Comparison of ENCODE assay signal across 23 cellular contexts in genomic region chr16:46573834-46574159, GRCh38. TPM values are rescaled to one million over a fixed set of nuclear protein-coding genes. Genes with fewer than 3 reads are reported as not detected.
DNase-seq lines count a peak whose midpoint lies in the region; ATAC-seq, FAIRE-seq and TF ChIP-seq lines count a peak whose summit lies in the region.
"Had no signal": no experiment of that assay in that cellular context is flagged by ENCODE, and none has a peak within 500 bp of the region (broad histone marks: within the 10 kb centered on the region; RNA-seq: fewer than 3 reads in every experiment).

No MANE protein-coding gene starts in this region.

- H3K36me3 Mint-ChIP-seq in MCF 10A (ENCODE audit: insufficient read depth, unreplicated experiment), result no peaks in the 10 kb centered on the region
- H3K36me3 Mint-ChIP-seq: brain, neural progenitor cell had no signal

- BruUV-seq in MCF 10A (replicated peaks; lab: Mats Ljungman, UMichigan), result no TSS peak

- H3K27ac ChIP-seq in breast epithelium (no peak overlapping the region), SK-N-SH (ENCODE audit: low read depth in 2 of 2, low read length in 1 of 2) (0 out of 4 replicates have a peak overlapping the region, but pooled peaks of 1 of the 2 experiments have one; percentile 12), fibroblast of lung (ENCODE audit: insufficient read depth, low read length) (peak overlapping the region; percentile 5)
- H3K27ac ChIP-seq: 22Rv1, epithelial cell of prostate, neural progenitor cell, suprapubic skin had no signal

- H3F3A ChIP-seq in SK-N-SH (replicated peaks; ENCODE audit: insufficient read depth), result no peaks in the 10 kb centered on the region

- H3K9me3 ChIP-seq in breast epithelium (no peaks in the 10 kb centered on the region), SK-N-SH (no peaks in the 10 kb centered on the region), fibroblast of lung (ENCODE audit: control insufficient read depth, insufficient read depth, low read depth, low read length) (no peaks in the 10 kb centered on the region)
- H3K9me3 ChIP-seq: suprapubic skin had no signal

- WGBS in SK-N-SH (ENCODE audit: low lambda C conversion rate), result 80% methylated on average over 13 of the region's 13 CpGs

- H3K4me3 ChIP-seq in breast epithelium, result no peak overlapping the region
- H3K4me3 ChIP-seq in SK-N-SH (ENCODE audit: low read depth in 2 of 2, low read length in 1 of 2), result no peak overlapping the region
- H3K4me3 ChIP-seq in fibroblast of lung (replicated peaks in 1 of 4; ENCODE audit: control extremely low read depth in 1 of 4, insufficient read depth in 1 of 4, low read depth in 3 of 4, low read length in 4 of 4), result no peak overlapping the region
- H3K4me3 ChIP-seq: neural progenitor cell, suprapubic skin had no signal

- no peak overlapping the region for H3K9ac ChIP-seq in SK-N-SH
- no peak overlapping the region for H3K9ac ChIP-seq in fibroblast of lung (ENCODE audit: insufficient read depth, low read length)
- H3K9ac ChIP-seq: neural progenitor cell had no signal

- TF ChIP-seq EP300 in SK-N-SH (IDR thresholded peaks at IDR 0.05; ENCODE audit: borderline replicate concordance in 1 of 2, low read depth in 1 of 2, low read length in 1 of 2), result no peak

- DNase-seq in MCF 10A (ENCODE audit: unreplicated experiment) (no peak), breast epithelium (ENCODE audit: low spot score in 2 of 2) (no peak), SK-N-SH (no peak), fibroblast of lung (ENCODE audit: low read depth in 2 of 2) (no peak), NCI-H1092 (lab: John Stamatoyannopoulos, UW) (no peak), GM12891 (ENCODE audit: insufficient read length, low spot score) (no peak), activated gamma-delta T cell (lab: John Stamatoyannopoulos, UW) (no peak)
- DNase-seq: activated T-cell treated with anti-CD3 and anti-CD28 coated beads, Interleukin-2, amount 50 U/mL, for 4 hours; DND-41; head of caudate nucleus; NCI-H1417; NCI-H2029 treated with DMSO at 0.1 percent for 48 hours; NCI-H2227 treated with DMSO at 0.1 percent for 48 hours; NCI-H69; stimulated activated naive CD4-positive, alpha-beta T cell had no signal

- H3K4me1 ChIP-seq in breast epithelium (no peaks in the 10 kb centered on the region), SK-N-SH (ENCODE audit: control insufficient read depth in 1 of 2, insufficient read depth in 2 of 2, low read depth in 1 of 2, low read length in 1 of 2) (peaks cover 0 to 7% of the 10 kb centered on the region in 2 experiments; a peak in 1 of 4 replicates), fibroblast of lung (ENCODE audit: control insufficient read depth, extremely low read depth, insufficient read depth, low read length) (peaks cover 2% of the 10 kb centered on the region)
- H3K4me1 ChIP-seq: neural progenitor cell, suprapubic skin had no signal

- no peak for TF ChIP-seq POLR2A in breast epithelium (IDR thresholded peaks at IDR 0.05)
- TF ChIP-seq POLR2A in GM12891 (IDR thresholded peaks at IDR 0.05; ENCODE audit: low read depth, low read length), result no peak
- TF ChIP-seq POLR2A in GM18505 (IDR thresholded peaks at IDR 0.05; ENCODE audit: borderline replicate concordance, extremely low read depth, insufficient read depth, insufficient read length), result no peak

- H3K27me3 Mint-ChIP-seq in MCF 10A (ENCODE audit: insufficient read depth, unreplicated experiment), result no peaks in the 10 kb centered on the region
- H3K27me3 Mint-ChIP-seq: brain, progenitor cell of endocrine pancreas had no signal

- peak overlapping the region; percentile 45 for H3K4me3 Mint-ChIP-seq in MCF 10A (ENCODE audit: unreplicated experiment)
- H3K4me3 Mint-ChIP-seq: activated T-cell treated with anti-CD3 and anti-CD28 coated beads, Interleukin-2, amount 50 U/mL, for 4 hours; brain; neural progenitor cell had no signal

- H3K27me3 ChIP-seq in breast epithelium (peaks cover 0 to 2% of the 10 kb centered on the region in 2 donors), SK-N-SH (ENCODE audit: insufficient read depth) (no peaks in the 10 kb centered on the region), fibroblast of lung (ENCODE audit: control insufficient read depth, insufficient read depth, low read length) (no peaks in the 10 kb centered on the region)
- H3K27me3 ChIP-seq: neural progenitor cell, suprapubic skin had no signal

- POLR2A ChIA-PET in MCF 10A (lab: Yijun Ruan, JAX) (no interaction called here), SK-N-SH (lab: Yijun Ruan, JAX) (no interaction called here)

- FAIRE-seq in GM12891 (lab: Jason Lieb, UNC), result no peak

- TF ChIP-seq CTCF in MCF 10A (IDR thresholded peaks at IDR 0.05; ENCODE audit: unreplicated experiment) (no peak), breast epithelium (IDR thresholded peaks at IDR 0.05) (no peak), SK-N-SH (IDR thresholded peaks at IDR 0.05) (no peak), fibroblast of lung (conservative IDR thresholded peaks at IDR 0.05 in 1 of 2, IDR thresholded peaks at IDR 0.05 in 1 of 2; ENCODE audit: low read depth in 1 of 2, low read length in 2 of 2) (no peak)

- H2AFZ ChIP-seq in SK-N-SH (ENCODE audit: low read depth) (peak overlapping the region; percentile 93; the same call in 1 of the 2 replicates), fibroblast of lung (ENCODE audit: low read length) (peak overlapping the region; percentile 51)
- H2AFZ ChIP-seq: neural progenitor cell had no signal

- H3K4me2 ChIP-seq in SK-N-SH, result peak overlapping the region; percentile 21; the same call in 1 of the 2 replicates
- no peak overlapping the region for H3K4me2 ChIP-seq in fibroblast of lung (ENCODE audit: extremely low read depth, insufficient read depth, low read length)
- H3K4me2 ChIP-seq: neural progenitor cell had no signal

- no peaks in the 10 kb centered on the region for H4K20me1 ChIP-seq in SK-N-SH (ENCODE audit: insufficient read depth)
- no peaks in the 10 kb centered on the region for H4K20me1 ChIP-seq in fibroblast of lung (ENCODE audit: control insufficient read depth, extremely low read depth, insufficient read depth, low read length)

- H3K27ac Mint-ChIP-seq in MCF 10A (ENCODE audit: low read depth, unreplicated experiment), result peak overlapping the region; percentile 79
- H3K27ac Mint-ChIP-seq: brain, neural progenitor cell, progenitor cell of endocrine pancreas had no signal

- no peak for ATAC-seq in GM18505 (IDR thresholded peaks at IDR 0.05; ENCODE audit: unreplicated experiment)
- ATAC-seq: activated T-cell treated with anti-CD3 and anti-CD28 coated beads, Interleukin-2, amount 50 U/mL, for 4 hours; sciatic nerve had no signal

- peaks cover 8% of the 10 kb centered on the region for H3K9me3 Mint-ChIP-seq in MCF 10A (ENCODE audit: unreplicated experiment)
- H3K9me3 Mint-ChIP-seq: activated T-cell treated with anti-CD3 and anti-CD28 coated beads, Interleukin-2, amount 50 U/mL, for 4 hours had no signal

- H3K36me3 ChIP-seq in breast epithelium, result no peaks in the 10 kb centered on the region
- no peaks in the 10 kb centered on the region for H3K36me3 ChIP-seq in SK-N-SH (replicated peaks in 1 of 2; ENCODE audit: control insufficient read depth in 1 of 2, insufficient read depth in 2 of 2, low read length in 1 of 2)
- no peaks in the 10 kb centered on the region for H3K36me3 ChIP-seq in fibroblast of lung (ENCODE audit: control insufficient read depth, insufficient read depth, low read length)
- H3K36me3 ChIP-seq: neural progenitor cell, suprapubic skin had no signal

- H3K79me2 ChIP-seq in SK-N-SH (ENCODE audit: insufficient read depth) (no peaks in the 10 kb centered on the region), fibroblast of lung (ENCODE audit: control insufficient read depth, insufficient read depth, low read length) (no peaks in the 10 kb centered on the region)

- H3K9me2 ChIP-seq in SK-N-SH, result no peaks in the 10 kb centered on the region

- CTCF ChIA-PET in MCF 10A (lab: Yijun Ruan, JAX) (no interaction called here), SK-N-SH (lab: Yijun Ruan, JAX) (interaction anchor here (1.3 kb wide), 1 partner anchor 34 kb away, joined by 3 read pairs; no protein-coding TSS in a partner anchor)

- H3K4me1 Mint-ChIP-seq in MCF 10A (ENCODE audit: insufficient read depth, unreplicated experiment), result peaks cover 6% of the 10 kb centered on the region
- H3K4me1 Mint-ChIP-seq: brain, neural progenitor cell had no signal

- no peak for TF ChIP-seq RAD21 in SK-N-SH (IDR thresholded peaks at IDR 0.05; ENCODE audit: low read length)

- intact Hi-C loops in MCF 10A (cut with micrococcal nuclease), result no loop called here
- intact Hi-C loops in breast epithelium (cut with DNase I; ENCODE audit: low total_unique reads), result no loop called here

TF ChIP-seq in SK-N-SH, 30 proteins besides CTCF, POLR2A, EP300 and RAD21 (continues in another document):
- TF ChIP-seq JUND (IDR thresholded peaks at IDR 0.05), result no peak

TF ChIP-seq in GM12891, 5 proteins besides CTCF, POLR2A, EP300 and RAD21:
- TF ChIP-seq POU2F2 (IDR thresholded peaks at IDR 0.05; ENCODE audit: low read depth, low read length), result no peak
- no peak for TF ChIP-seq PAX5 (IDR thresholded peaks at IDR 0.05; ENCODE audit: insufficient read depth, low read length, severe bottlenecking)
- no peak for TF ChIP-seq SPI1 (IDR thresholded peaks at IDR 0.05; ENCODE audit: low read depth, low read length)
- TF ChIP-seq POLR2AphosphoS5 (IDR thresholded peaks at IDR 0.05; ENCODE audit: low read depth, low read length), result no peak
- TF ChIP-seq TAF1 (IDR thresholded peaks at IDR 0.05; ENCODE audit: low read depth, low read length), result no peak

RNA-seq across cellular contexts. Expression of gene SHCBP1, which starts 47.4 kb away (rescaled TPM):
- total RNA-seq in MCF 10A (2022) (17.2 and 21.4 TPM in 2 replicates), breast epithelium (under 1 TPM; 0.33 to 0.96 (median 0.44) TPM), fibroblast of lung (1.3 and 7.3 TPM in 2 replicates)
- polyA plus RNA-seq in SK-N-SH (2012; rRNA removed) (11.1 and 12.5 TPM in 2 replicates), fibroblast of lung (13.0 and 52.0 TPM in 2 replicates)
- polyA plus RNA-seq in SK-N-SH (2012; cell fraction: cytosol; rRNA removed), result 16.7 and 17.9 TPM in 2 replicates
- polyA plus RNA-seq in SK-N-SH (2012; cell fraction: nucleus; rRNA removed), result 5.0 and 5.4 TPM in 2 replicates
- polyA plus RNA-seq in fibroblast of lung (2012), result 8.6 and 37.7 TPM in 2 replicates
- 9.5 and 28.9 TPM in 2 replicates for polyA minus RNA-seq in fibroblast of lung (ENCODE audit: low replicate concordance)
- 19.0 TPM for polyA plus RNA-seq in GM12891 (2012; ENCODE audit: low read depth, missing spikeins)
